Comparison of ENCODE assay signal across 21 cellular contexts in genomic region chrX:42837747-42838146, GRCh38. TPM values are rescaled to one million over a fixed set of nuclear protein-coding genes. Genes with fewer than 3 reads are reported as not detected.
DNase-seq lines count a peak whose midpoint lies in the region; ATAC-seq, FAIRE-seq and TF ChIP-seq lines count a peak whose summit lies in the region.
"Had no signal": no experiment of that assay in that cellular context is flagged by ENCODE, and none has a peak within 500 bp of the region (broad histone marks: within the 10 kb centered on the region; RNA-seq: fewer than 3 reads in every experiment).

No MANE protein-coding gene starts in this region.

- no peak overlapping the region for H2AFZ ChIP-seq in MM.1S (ENCODE audit: low read length)

- FAIRE-seq in GM19239 (lab: Jason Lieb, UNC): peak; percentile 87
- FAIRE-seq: G401.6 had no signal

- H3K36me3 Mint-ChIP-seq in activated CD4-positive, alpha-beta memory T cell treated with anti-CD3 and anti-CD28 coated beads for 36 hours: no peaks in the 10 kb centered on the region
- H3K36me3 Mint-ChIP-seq: brain; naive thymus-derived CD4-positive, alpha-beta T cell had no signal

- H3K4me3 Mint-ChIP-seq in activated CD4-positive, alpha-beta memory T cell treated with anti-CD3 and anti-CD28 coated beads for 36 hours: no peak overlapping the region
- H3K4me3 Mint-ChIP-seq: H9; naive thymus-derived CD4-positive, alpha-beta T cell had no signal

- CTCF ChIA-PET in activated CD4-positive, alpha-beta memory T cell treated with anti-CD3 and anti-CD28 coated beads for 36 hours (lab: Charles Lee): no interaction called here

- no peaks in the 10 kb centered on the region for H3K9me2 ChIP-seq in MM.1S (replicated peaks; ENCODE audit: insufficient read depth, low read length)

- intact Hi-C loops in activated CD4-positive, alpha-beta memory T cell treated with anti-CD3 and anti-CD28 coated beads for 36 hours (cut with micrococcal nuclease): no loop called here

- H3K79me2 ChIP-seq in MM.1S (ENCODE audit: low read length): no peaks in the 10 kb centered on the region

- POLR2A ChIA-PET in activated CD4-positive, alpha-beta memory T cell treated with anti-CD3 and anti-CD28 coated beads for 36 hours (lab: Charles Lee): no interaction called here

- peak; percentile 65 for ATAC-seq in HG02840 (IDR thresholded peaks at IDR 0.05; ENCODE audit: low FRiP score, unreplicated experiment)
- ATAC-seq: left ventricle myocardium superior; naive thymus-derived CD4-positive, alpha-beta T cell had no signal

- no peaks in the 10 kb centered on the region for H3K9me3 Mint-ChIP-seq in activated CD4-positive, alpha-beta memory T cell treated with anti-CD3 and anti-CD28 coated beads for 36 hours

- no peaks in the 10 kb centered on the region for H3K27me3 ChIP-seq in MM.1S (replicated peaks; ENCODE audit: insufficient read depth, low read length)
- H3K27me3 ChIP-seq: SJSA1, thyroid gland had no signal

- no peak overlapping the region for H3K27ac ChIP-seq in MM.1S (ENCODE audit: low read length)
- H3K27ac ChIP-seq: prostate gland, SJSA1, thyroid gland had no signal

- TF ChIP-seq CTCF in GM12864 (IDR thresholded peaks at IDR 0.05; ENCODE audit: low read depth, low read length, missing control alignments) (no peak), MM.1S (IDR thresholded peaks at IDR 0.05; ENCODE audit: low read length) (no peak)

- no peak overlapping the region for H3K9ac ChIP-seq in MM.1S (ENCODE audit: low read length)

- peak; percentile 13 for DNase-seq in GM12864 (ENCODE audit: low read depth)
- DNase-seq in GM19239 (ENCODE audit: insufficient read length, low spot score): no peak
- DNase-seq in MM.1S: peak; percentile 21
- no peak for DNase-seq in NCI-H2081 treated with DMSO at 0.1 percent for 48 hours (lab: John Stamatoyannopoulos, UW)
- DNase-seq in OCI-M1 (lab: John Stamatoyannopoulos, UW): no peak
- DNase-seq in activated CD4-positive, alpha-beta memory T cell treated with anti-CD3 and anti-CD28 coated beads for 36 hours: no peak
- no peak for DNase-seq in NCI-H446 (lab: John Stamatoyannopoulos, UW)
- DNase-seq: activated CD8-positive, alpha-beta memory T cell treated with anti-CD3 and anti-CD28 coated beads for 24 hours; activated naive CD4-positive, alpha-beta T cell; H9; left ventricle myocardium superior; naive thymus-derived CD4-positive, alpha-beta T cell; NCI-H187; thyroid gland had no signal

- no peaks in the 10 kb centered on the region for H3K36me3 ChIP-seq in MM.1S (replicated peaks; ENCODE audit: insufficient read depth, low read length)
- H3K36me3 ChIP-seq: prostate gland, SJSA1, thyroid gland had no signal

- no peak overlapping the region for H3K4me2 ChIP-seq in MM.1S (ENCODE audit: low read depth, low read length)

- H3K4me3 ChIP-seq in GM12864 (ENCODE audit: low read depth, low read length) (no peak overlapping the region), MM.1S (ENCODE audit: low read length) (no peak overlapping the region)
- H3K4me3 ChIP-seq: prostate gland, SJSA1, thyroid gland had no signal

- H3K27me3 Mint-ChIP-seq in activated CD4-positive, alpha-beta memory T cell treated with anti-CD3 and anti-CD28 coated beads for 36 hours: no peaks in the 10 kb centered on the region
- H3K27me3 Mint-ChIP-seq: brain; naive thymus-derived CD4-positive, alpha-beta T cell had no signal

- H3K9me3 ChIP-seq in MM.1S (replicated peaks; ENCODE audit: insufficient read depth, low read length): no peaks in the 10 kb centered on the region
- H3K9me3 ChIP-seq: prostate gland, SJSA1, thyroid gland had no signal

- no peak overlapping the region for H3K27ac Mint-ChIP-seq in activated CD4-positive, alpha-beta memory T cell treated with anti-CD3 and anti-CD28 coated beads for 36 hours
- H3K27ac Mint-ChIP-seq: naive thymus-derived CD4-positive, alpha-beta T cell had no signal

- no peaks in the 10 kb centered on the region for H3K4me1 ChIP-seq in MM.1S (ENCODE audit: low read length)
- H3K4me1 ChIP-seq: prostate gland, SJSA1, thyroid gland had no signal

- no peaks in the 10 kb centered on the region for H4K20me1 ChIP-seq in MM.1S (ENCODE audit: insufficient read depth, low read length)

- H3K4me1 Mint-ChIP-seq in activated CD4-positive, alpha-beta memory T cell treated with anti-CD3 and anti-CD28 coated beads for 36 hours (ENCODE audit: low read depth): no peaks in the 10 kb centered on the region

- no peaks in the 10 kb centered on the region for H3F3A ChIP-seq in MM.1S (ENCODE audit: insufficient read depth, low read length)

RNA-seq across cellular contexts. Expression of gene PPP1R2C, which starts 59.8 kb away (rescaled TPM):
- total RNA-seq in activated CD4-positive, alpha-beta memory T cell treated with anti-CD3 and anti-CD28 coated beads for 36 hours: not detected
- total RNA-seq: dermis microvascular lymphatic vessel endothelial cell; fibroblast of lung; H9; left ventricle myocardium superior; naive thymus-derived CD4-positive, alpha-beta T cell; SJSA1; thyroid gland had no signal

Comparison
In these comparisons a context has a peak if more than half of its experiments do, and no peak if none do; other contexts are left out.
1. DNase-seq: peak in GM12864 (single experiment) and MM.1S (single experiment); none in GM19239 (single experiment), NCI-H2081 treated with DMSO at 0.1 percent for 48 hours (single experiment), OCI-M1 (single experiment), activated CD4-positive, alpha-beta memory T cell treated with anti-CD3 and anti-CD28 coated beads for 36 hours (single experiment) and NCI-H446 (0 of 2).